ENCODE assay signal across 9 cellular contexts in genomic region chr2:9897331-9897737, GRCh38. TPM values are rescaled to one million over a fixed set of nuclear protein-coding genes. Genes with fewer than 3 reads are reported as not detected.
DNase-seq lines count a peak whose midpoint lies in the region; ATAC-seq and TF ChIP-seq lines count a peak whose summit lies in the region.
"Had no signal": no experiment of that assay in that cellular context is flagged by ENCODE, and none has a peak within 500 bp of the region (broad histone marks: within the 10 kb centered on the region; RNA-seq: fewer than 3 reads in every experiment).

No MANE protein-coding gene starts in this region.

- H3K27me3 ChIP-seq in HUES64 (ENCODE audit: insufficient read depth, low read length) (no peaks in the 10 kb centered on the region), Caco-2 (replicated peaks; ENCODE audit: control insufficient read depth, insufficient read depth, low read length) (no peaks in the 10 kb centered on the region)

- intact Hi-C loops in left ventricle myocardium superior (cut with micrococcal nuclease) (no loop called here), Caco-2 (cut with micrococcal nuclease; ENCODE audit: unreplicated experiment) (no loop called here)

- WGBS in HUES64: 38% methylated on average over 2 of the region's 3 CpGs

- TF ChIP-seq CTCF in Caco-2 (IDR thresholded peaks at IDR 0.05; ENCODE audit: insufficient read depth in 1 of 2, low read depth in 1 of 2, low read length in 1 of 2, severe bottlenecking in 1 of 2, unreplicated experiment in 1 of 2): no peak

- H3K9me3 ChIP-seq in HUES64 (ENCODE audit: insufficient read depth, low read depth, low read length) (no peaks in the 10 kb centered on the region), Caco-2 (no peaks in the 10 kb centered on the region)

- ATAC-seq in activated T-helper 17 cell treated with anti-CD3 and anti-CD28 coated beads, Interleukin-2, amount 50 U/mL, for 72 hours (replicated peaks): peak; percentile 98
- peak; percentile 76 for ATAC-seq in left ventricle myocardium superior

- peaks cover 24% of the 10 kb centered on the region for H3K36me3 Mint-ChIP-seq in activated T-helper 17 cell treated with anti-CD3 and anti-CD28 coated beads, Interleukin-2, amount 50 U/mL, for 72 hours (ENCODE audit: low read depth)
- peaks cover 7% of the 10 kb centered on the region for H3K36me3 Mint-ChIP-seq in Caco-2 (ENCODE audit: insufficient read depth, unreplicated experiment)

- H3K27me3 Mint-ChIP-seq in activated T-helper 17 cell treated with anti-CD3 and anti-CD28 coated beads, Interleukin-2, amount 50 U/mL, for 72 hours: no peaks in the 10 kb centered on the region
- no peaks in the 10 kb centered on the region for H3K27me3 Mint-ChIP-seq in Caco-2 (ENCODE audit: insufficient read depth, unreplicated experiment)
- H3K27me3 Mint-ChIP-seq: activated naive CD4-positive, alpha-beta T cell treated with anti-CD3 and anti-CD28 coated beads, Interleukin-2, amount 50 U/mL, for 24 hours had no signal

- POLR2A ChIA-PET in Caco-2 (lab: Charles Lee): no interaction called here

- BruUV-seq in Caco-2 (replicated peaks; lab: Mats Ljungman, UMichigan): no TSS peak

- peaks cover 31% of the 10 kb centered on the region for H3K4me1 ChIP-seq in HUES64 (ENCODE audit: insufficient read depth, low read length)
- H3K4me1 ChIP-seq in Caco-2: no peaks in the 10 kb centered on the region

- no peaks in the 10 kb centered on the region for H3K9me3 Mint-ChIP-seq in activated T-helper 17 cell treated with anti-CD3 and anti-CD28 coated beads, Interleukin-2, amount 50 U/mL, for 72 hours
- H3K9me3 Mint-ChIP-seq in Caco-2 (ENCODE audit: unreplicated experiment): no peaks in the 10 kb centered on the region
- H3K9me3 Mint-ChIP-seq: activated naive CD4-positive, alpha-beta T cell treated with anti-CD3 and anti-CD28 coated beads, Interleukin-2, amount 50 U/mL, for 24 hours had no signal

- peak overlapping the region; percentile 70 for H3K27ac ChIP-seq in HUES64 (ENCODE audit: low read depth, low read length)

- peaks cover 24% of the 10 kb centered on the region for H3K4me1 Mint-ChIP-seq in activated T-helper 17 cell treated with anti-CD3 and anti-CD28 coated beads, Interleukin-2, amount 50 U/mL, for 72 hours
- peaks cover 6% of the 10 kb centered on the region for H3K4me1 Mint-ChIP-seq in Caco-2 (ENCODE audit: low read depth, unreplicated experiment)

- H3K9ac ChIP-seq in HUES64 (ENCODE audit: low read depth, low read length): peak overlapping the region; percentile 37; the same call in 1 of the 2 replicates

- CTCF ChIA-PET in Caco-2 (lab: Charles Lee): no interaction called here

- H3K4me3 Mint-ChIP-seq in activated T-helper 17 cell treated with anti-CD3 and anti-CD28 coated beads, Interleukin-2, amount 50 U/mL, for 72 hours: peak overlapping the region; percentile 44
- H3K4me3 Mint-ChIP-seq in Caco-2 (ENCODE audit: unreplicated experiment): no peak overlapping the region
- H3K4me3 Mint-ChIP-seq: activated naive CD4-positive, alpha-beta T cell treated with anti-CD3 and anti-CD28 coated beads, Interleukin-2, amount 50 U/mL, for 24 hours had no signal

- peak overlapping the region; percentile 19; the same call in 1 of the 2 replicates for H3K4me3 ChIP-seq in HUES64 (ENCODE audit: low read length)
- H3K4me3 ChIP-seq in Caco-2 (ENCODE audit: low read depth, low read length): no peak overlapping the region

- H3K36me3 ChIP-seq in HUES64 (ENCODE audit: insufficient read depth, low read length) (peaks cover 8% of the 10 kb centered on the region), Caco-2 (ENCODE audit: control insufficient read depth, insufficient read depth, low read length) (no peaks in the 10 kb centered on the region)

- H3K27ac Mint-ChIP-seq in activated T-helper 17 cell treated with anti-CD3 and anti-CD28 coated beads, Interleukin-2, amount 50 U/mL, for 72 hours: peak overlapping the region; percentile 74
- H3K27ac Mint-ChIP-seq in Caco-2 (ENCODE audit: unreplicated experiment): no peak overlapping the region
- H3K27ac Mint-ChIP-seq: activated naive CD4-positive, alpha-beta T cell treated with anti-CD3 and anti-CD28 coated beads, Interleukin-2, amount 50 U/mL, for 24 hours had no signal

- DNase-seq in activated T-cell treated with anti-CD3 and anti-CD28 coated beads for 24 hours (ENCODE audit: low read depth) (peak; percentile 27), activated T-cell treated with anti-CD3 and anti-CD28 coated beads for 4 hours (no peak), left ventricle myocardium superior (peak; percentile 56), Caco-2 (no peak), SW480 (ENCODE audit: low spot score) (no peak)
- peak; percentile 64 to 73 for DNase-seq in stimulated activated CD4-positive, alpha-beta T cell treated with anti-CD3 and anti-CD28 coated beads, Interleukin-2, amount 100 ng/mL, for 24 hours

RNA-seq across cellular contexts. Expression of gene TAF1B, which starts 54.1 kb away (rescaled TPM):
- polyA plus RNA-seq in HUES64 (2013, experiment 1 of 2): 29.4 TPM
- polyA plus RNA-seq in HUES64 (2013, experiment 2 of 2): 30.8 TPM
- total RNA-seq in activated T-helper 17 cell treated with anti-CD3 and anti-CD28 coated beads, Interleukin-2, amount 50 U/mL, for 72 hours: 10 to 100 TPM; 29.8 to 41.1 TPM
- 3.6 TPM for total RNA-seq in left ventricle myocardium superior
- total RNA-seq in Caco-2 (2022): 24.8 and 25.3 TPM in 2 replicates

RNA-seq across cellular contexts. Expression of gene GRHL1, which starts 54.2 kb away (rescaled TPM):
- 1.5 TPM for polyA plus RNA-seq in HUES64 (2013, experiment 1 of 2)
- polyA plus RNA-seq in HUES64 (2013, experiment 2 of 2): 1.9 TPM
- total RNA-seq in activated T-helper 17 cell treated with anti-CD3 and anti-CD28 coated beads, Interleukin-2, amount 50 U/mL, for 72 hours: under 1 TPM; 0.82 to 0.85 TPM
- total RNA-seq in left ventricle myocardium superior (1.0 TPM), Caco-2 (2022) (10.5 and 11.6 TPM in 2 replicates)

Comparison
In these comparisons a context has a peak if more than half of its experiments do, and no peak if none do; other contexts are left out.
1. DNase-seq: peak in activated T-cell treated with anti-CD3 and anti-CD28 coated beads for 24 hours (single experiment), left ventricle myocardium superior (single experiment) and stimulated activated CD4-positive, alpha-beta T cell treated with anti-CD3 and anti-CD28 coated beads, Interleukin-2, amount 100 ng/mL, for 24 hours (2 of 2); none in activated T-cell treated with anti-CD3 and anti-CD28 coated beads for 4 hours (single experiment), Caco-2 (0 of 2) and SW480 (single experiment).